In the genomic region with DNA sequence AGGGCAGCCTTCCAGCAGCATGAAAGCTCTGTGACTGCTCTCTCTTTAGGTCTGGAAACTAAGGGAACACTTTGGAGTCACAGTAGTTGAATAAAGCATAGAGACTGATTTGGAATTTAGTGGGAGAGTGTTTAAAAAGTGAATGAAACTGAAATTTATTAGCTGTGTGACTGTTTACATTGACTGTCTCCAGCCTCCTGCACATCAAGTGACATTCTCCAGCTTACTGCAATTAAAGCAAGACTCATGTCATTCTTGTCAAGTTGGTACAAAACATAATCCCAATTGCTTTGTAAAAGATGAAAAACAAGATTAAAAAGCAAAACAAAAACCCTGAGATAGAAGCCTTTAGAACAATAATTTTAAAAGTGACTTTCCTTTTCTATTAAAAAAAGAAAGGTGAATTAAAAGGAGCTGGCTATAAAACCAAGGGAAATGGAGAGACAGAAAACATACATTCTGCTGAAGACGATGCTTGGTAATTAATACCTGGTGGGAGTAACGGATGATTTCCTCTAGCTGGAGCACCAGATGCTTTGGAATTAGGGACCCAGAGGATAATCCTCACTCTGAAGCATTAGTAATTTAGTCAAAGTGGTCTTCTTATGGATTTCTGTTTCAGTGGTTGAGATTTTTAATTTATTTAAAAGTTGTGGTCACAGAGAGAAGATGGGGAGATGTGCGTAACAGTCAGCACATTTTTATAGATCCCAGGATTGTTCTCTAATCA, we compare ENCODE assay signal across 27 cellular contexts.
"Had no signal": no experiment of that assay in that cellular context is flagged by ENCODE, and none has a peak within 500 bp of the region (broad histone marks: within the 10 kb centered on the region; RNA-seq: fewer than 3 reads in every experiment).

No MANE protein-coding gene starts in this region.

- FAIRE-seq: astrocyte had no signal

- H3K4me3 ChIP-seq: SJCRH30 had no signal

- H3K4me2 ChIP-seq: KMS-11 had no signal

- ATAC-seq: activated T-cell treated with anti-CD3 and anti-CD28 coated beads, Interleukin-2, amount 50 U/mL, for 4 hours; Panc1; Right ventricle myocardium inferior; T-helper 17 cell had no signal

- H3K36me3 ChIP-seq: SJCRH30 had no signal

- H3K27me3 ChIP-seq: SJCRH30 had no signal

- H3K4me1 Mint-ChIP-seq: activated B cell treated with CpG ODN at 0.5 μM for 24 hours; activated CD4-positive, alpha-beta T cell treated with anti-CD3 and anti-CD28 coated beads, Interleukin-2, amount 10 ng/mL, durations not matched to agents 7 days and 5 days; central memory CD8-positive, alpha-beta T cell; T-helper 17 cell had no signal

- H3K9ac ChIP-seq: KMS-11 had no signal

- H3K9me3 Mint-ChIP-seq: activated CD4-positive, alpha-beta memory T cell treated with anti-CD3 and anti-CD28 coated beads for 36 hours; activated naive CD4-positive, alpha-beta T cell treated with anti-CD3 and anti-CD28 coated beads for 36 hours had no signal

- H3K27ac Mint-ChIP-seq: activated B cell treated with CpG ODN at 0.5 μM for 24 hours; activated CD4-positive, alpha-beta memory T cell treated with anti-CD3 and anti-CD28 coated beads for 36 hours; activated CD4-positive, alpha-beta T cell treated with anti-CD3 and anti-CD28 coated beads, Interleukin-2, amount 10 ng/mL, durations not matched to agents 7 days and 5 days; activated naive CD4-positive, alpha-beta T cell treated with anti-CD3 and anti-CD28 coated beads for 36 hours; activated naive CD8-positive, alpha-beta T cell; brain; T-helper 17 cell had no signal

- H3K27me3 Mint-ChIP-seq: activated B cell treated with CpG ODN at 0.5 μM for 24 hours; activated CD4-positive, alpha-beta memory T cell treated with anti-CD3 and anti-CD28 coated beads for 36 hours; activated CD4-positive, alpha-beta T cell treated with anti-CD3 and anti-CD28 coated beads, Interleukin-2, amount 10 ng/mL, durations not matched to agents 7 days and 5 days; activated naive CD8-positive, alpha-beta T cell; central memory CD8-positive, alpha-beta T cell; T-helper 17 cell had no signal

- H3K27ac ChIP-seq: KMS-11, SJCRH30 had no signal

- DNase-seq: activated B cell treated with CpG ODN at 0.5 μM for 24 hours; activated CD4-positive, alpha-beta memory T cell treated with anti-CD3 and anti-CD28 coated beads for 36 hours; activated CD4-positive, alpha-beta T cell treated with anti-CD3 and anti-CD28 coated beads, Interleukin-2, amount 10 ng/mL, durations not matched to agents 7 days and 5 days; activated CD8-positive, alpha-beta memory T cell treated with anti-CD3 and anti-CD28 coated beads for 24 hours; activated effector memory CD4-positive, alpha-beta T cell treated with anti-CD3 and anti-CD28 coated beads, Interleukin-2, amount 50 U/mL, for 16 hours; activated naive CD4-positive, alpha-beta T cell treated with anti-CD3 and anti-CD28 coated beads for 36 hours; activated T-cell treated with anti-CD3 and anti-CD28 coated beads, Interleukin-2, amount 50 U/mL, for 4 hours; amygdala; NCI-H1092; NCI-H1417; NCI-H2029; NCI-H2107; NCI-H510A treated with DMSO at 0.1 percent for 48 hours; NCI-H774; NK-92 treated with Interleukin-12 subunit alpha and Interleukin-12 subunit beta, amount 100 ng/mL, for 24 hours; OCI-M1; RPMI8226; SJCRH30; T-helper 17 cell; T-helper 9 cell had no signal

- H3K4me3 Mint-ChIP-seq: activated B cell treated with CpG ODN at 0.5 μM for 24 hours; activated CD4-positive, alpha-beta memory T cell treated with anti-CD3 and anti-CD28 coated beads for 36 hours; activated CD4-positive, alpha-beta T cell treated with anti-CD3 and anti-CD28 coated beads, Interleukin-2, amount 10 ng/mL, durations not matched to agents 7 days and 5 days; activated naive CD4-positive, alpha-beta T cell treated with anti-CD3 and anti-CD28 coated beads for 36 hours; activated naive CD8-positive, alpha-beta T cell; activated T-cell treated with anti-CD3 and anti-CD28 coated beads, Interleukin-2, amount 50 U/mL, for 4 hours; brain; central memory CD8-positive, alpha-beta T cell; T-helper 17 cell had no signal

- H3K36me3 Mint-ChIP-seq: activated CD4-positive, alpha-beta memory T cell treated with anti-CD3 and anti-CD28 coated beads for 36 hours; activated naive CD8-positive, alpha-beta T cell; brain had no signal

- H3K9me3 ChIP-seq: SJCRH30 had no signal
